ENCODE assay signal across 8 cellular contexts in genomic region chrX:40167240-40168182, GRCh38.
A peak's percentile ranks its signal among the peaks of the same experiment; 100 is the strongest.
DNase-seq lines count a peak whose midpoint lies in the region; ATAC-seq and TF ChIP-seq lines count a peak whose summit lies in the region.

No MANE protein-coding gene starts in this region.

- DNase-seq in NCI-H1092 treated with DMSO at 0.1 percent for 48 hours (lab: John Stamatoyannopoulos, UW): peak; percentile 65
- DNase-seq in chondrocyte (ENCODE audit: low spot score): peak; percentile 75
- DNase-seq in HCEC 1CT: no peak

- peaks cover 47 to 82% (median 72%) of the 10 kb centered on the region in 10 experiments for H3K4me1 ChIP-seq in BLaER1 treated with 17β-estradiol and CSF1 and Interleukin-3, amounts not matched to agents 10 nM and 100 nM
- H3K4me1 ChIP-seq in mononuclear cell (ENCODE audit: insufficient read depth, low read length): peaks cover 54% of the 10 kb centered on the region

- ATAC-seq in GM21825 (IDR thresholded peaks at IDR 0.05; ENCODE audit: unreplicated experiment) (no peak), GM19455 (IDR thresholded peaks at IDR 0.05; ENCODE audit: unreplicated experiment) (no peak), HG02885 (IDR thresholded peaks at IDR 0.05; ENCODE audit: poor library complexity, unreplicated experiment) (no peak)

- no peak overlapping the region for H3K27ac Mint-ChIP-seq in chondrocyte (ENCODE audit: unreplicated experiment)

- no peak for TF ChIP-seq CTCF in chondrocyte (IDR thresholded peaks at IDR 0.05)

- H3K9ac ChIP-seq in BLaER1 treated with 17β-estradiol and CSF1 and Interleukin-3, amounts not matched to agents 10 nM and 100 nM: peak overlapping the region; percentile 46 to 78 (median 71); a peak in 21 of 22 replicates

- H3K4me3 Mint-ChIP-seq in chondrocyte (ENCODE audit: unreplicated experiment): peak overlapping the region; percentile 37

- peaks cover 0 to 15% (median 0%) of the 10 kb centered on the region in 11 experiments; a peak in 4 of 22 replicates for H3K27me3 ChIP-seq in BLaER1 treated with 17β-estradiol and CSF1 and Interleukin-3, amounts not matched to agents 10 nM and 100 nM
- no peaks in the 10 kb centered on the region for H3K27me3 ChIP-seq in mononuclear cell (ENCODE audit: insufficient read depth, low read length)

- no peaks in the 10 kb centered on the region for H3K9me3 Mint-ChIP-seq in chondrocyte (ENCODE audit: low read depth)

- H3K27ac ChIP-seq in BLaER1 treated with 17β-estradiol and CSF1 and Interleukin-3, amounts not matched to agents 10 nM and 100 nM: peak overlapping the region in 10 of 11 experiments; percentile 1 to 99 (median 76); a peak in 19 of 22 replicates

- H4K20me1 ChIP-seq in BLaER1 treated with 17β-estradiol and CSF1 and Interleukin-3, amounts not matched to agents 10 nM and 100 nM: peaks cover 0 to 3% (median 0%) of the 10 kb centered on the region in 11 experiments; a peak in 2 of 22 replicates

- peak overlapping the region; percentile 70 to 95 (median 84) for H3K4me2 ChIP-seq in BLaER1 treated with 17β-estradiol and CSF1 and Interleukin-3, amounts not matched to agents 10 nM and 100 nM

- H3K36me3 ChIP-seq in BLaER1 treated with 17β-estradiol and CSF1 and Interleukin-3, amounts not matched to agents 10 nM and 100 nM: no peaks in the 10 kb centered on the region

- H3K4me1 Mint-ChIP-seq in chondrocyte (ENCODE audit: low read depth): peaks cover 39% of the 10 kb centered on the region

- peaks cover 9 to 28% (median 18%) of the 10 kb centered on the region in 11 experiments; a peak in 21 of 22 replicates for H3K9me3 ChIP-seq in BLaER1 treated with 17β-estradiol and CSF1 and Interleukin-3, amounts not matched to agents 10 nM and 100 nM (replicated peaks in 1 of 11)
- no peaks in the 10 kb centered on the region for H3K9me3 ChIP-seq in mononuclear cell (ENCODE audit: low read depth, low read length)

- H3K36me3 Mint-ChIP-seq in chondrocyte (ENCODE audit: low read depth): no peaks in the 10 kb centered on the region

- peak overlapping the region; percentile 36 to 65 (median 47) for H3K4me3 ChIP-seq in BLaER1 treated with 17β-estradiol and CSF1 and Interleukin-3, amounts not matched to agents 10 nM and 100 nM
- peak overlapping the region; percentile 12 for H3K4me3 ChIP-seq in mononuclear cell (ENCODE audit: low read length)

- H3K27me3 Mint-ChIP-seq in chondrocyte (ENCODE audit: low read depth): no peaks in the 10 kb centered on the region
